Comparison of ENCODE assay signal across 15 cellular contexts in the genomic region with DNA sequence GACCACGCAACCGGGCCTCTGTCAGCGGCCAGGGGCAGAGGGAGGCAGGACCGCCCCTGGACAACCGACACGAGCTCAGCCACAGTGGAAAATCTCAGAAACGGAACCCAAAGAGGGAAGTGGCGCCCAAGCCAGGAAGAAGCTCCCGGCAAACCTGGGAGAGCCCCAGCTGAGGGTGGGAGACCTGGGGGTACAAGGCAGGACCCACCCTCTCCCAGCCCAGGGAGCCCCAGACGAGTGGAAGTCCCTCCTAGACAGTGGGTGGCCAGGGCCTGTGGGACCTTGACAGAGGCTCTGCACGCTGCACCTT. TPM values are rescaled to one million over a fixed set of nuclear protein-coding genes. Genes with fewer than 3 reads are reported as not detected.
DNase-seq lines count a peak whose midpoint lies in the region; ATAC-seq, FAIRE-seq and TF ChIP-seq lines count a peak whose summit lies in the region.
"Had no signal": no experiment of that assay in that cellular context is flagged by ENCODE, and none has a peak within 500 bp of the region (broad histone marks: within the 10 kb centered on the region; RNA-seq: fewer than 3 reads in every experiment).

No MANE protein-coding gene starts in this region.

- H3K27ac ChIP-seq in kidney (ENCODE audit: low read depth in 2 of 2, low read length in 2 of 2) (peak overlapping the region; percentile 48 to 80), skin epidermis (peak overlapping the region in 17 of 21 experiments; percentile 11 to 97 (median 82))
- H3K27ac ChIP-seq: foreskin keratinocyte, KMS-11 had no signal

- peak overlapping the region; percentile 32 for H3K4me3 Mint-ChIP-seq in activated B cell treated with CpG ODN at 0.5 μM for 24 hours
- H3K4me3 Mint-ChIP-seq: HFFc6 had no signal

- POLR2A ChIA-PET in activated B cell treated with CpG ODN at 0.5 μM for 24 hours (lab: Charles Lee): no interaction called here

- H3K9ac ChIP-seq in kidney (ENCODE audit: low read length in 2 of 2): peak overlapping the region in 1 of 2 donors; percentile 97
- H3K9ac ChIP-seq: KMS-11 had no signal

- H3K36me3 ChIP-seq in kidney (ENCODE audit: control insufficient read depth in 1 of 2, insufficient read depth in 2 of 2, low read length in 2 of 2): no peaks in the 10 kb centered on the region

- H3K36me3 Mint-ChIP-seq in activated B cell treated with CpG ODN at 0.5 μM for 24 hours (ENCODE audit: low read depth): peaks cover 2% of the 10 kb centered on the region

- DNase-seq in activated B cell treated with CpG ODN at 0.5 μM for 24 hours: no peak
- DNase-seq in kidney: no peak
- DNase-seq: activated CD4-positive, CD25-positive, alpha-beta regulatory T cell treated with anti-CD3 and anti-CD28 coated beads, Interleukin-2, amount 50 U/mL, for 72 hours; activated naive CD4-positive, alpha-beta T cell treated with Interleukin-2 at 50 U/mL for 16 hours; foreskin keratinocyte; HFFc6; mesenchymal stem cell had no signal

- peak overlapping the region; percentile 35 for H3K27ac Mint-ChIP-seq in activated B cell treated with CpG ODN at 0.5 μM for 24 hours
- H3K27ac Mint-ChIP-seq: HFFc6 had no signal

- TF ChIP-seq CTCF in activated B cell treated with CpG ODN at 0.5 μM for 24 hours (IDR thresholded peaks at IDR 0.05) (no peak), kidney (IDR thresholded peaks at IDR 0.05; ENCODE audit: borderline replicate concordance, extremely low read depth, insufficient read depth) (no peak)

- no peaks in the 10 kb centered on the region for H3K9me3 ChIP-seq in kidney (ENCODE audit: control insufficient read depth in 1 of 2, low read length in 2 of 2)

- H3K4me1 ChIP-seq in kidney (ENCODE audit: control insufficient read depth in 1 of 2, insufficient read depth in 1 of 2, low read depth in 1 of 2, low read length in 2 of 2): peaks cover 34 to 54% of the 10 kb centered on the region in 2 donors
- H3K4me1 ChIP-seq: foreskin keratinocyte had no signal

- no peak for ATAC-seq in activated B cell treated with CpG ODN at 0.5 μM for 24 hours (ENCODE audit: low read depth)
- no peak for ATAC-seq in HG02938 (IDR thresholded peaks at IDR 0.05; ENCODE audit: unreplicated experiment)
- ATAC-seq in HG03520 (IDR thresholded peaks at IDR 0.05; ENCODE audit: unreplicated experiment): no peak
- ATAC-seq in GM19324 (IDR thresholded peaks at IDR 0.05; ENCODE audit: low FRiP score, unreplicated experiment): no peak
- no peak for ATAC-seq in HG03139 (IDR thresholded peaks at IDR 0.05; ENCODE audit: unreplicated experiment)
- ATAC-seq: foreskin keratinocyte had no signal

- no peak for FAIRE-seq in kidney (lab: Jason Lieb, UNC)
- FAIRE-seq: GM12892 had no signal

- H3K4me3 ChIP-seq in GM08714 (ENCODE audit: low read length) (peak overlapping the region; percentile 8; the same call in 1 of the 2 replicates), kidney (ENCODE audit: low read length in 2 of 2) (peak overlapping the region; percentile 53 to 86), skin epidermis (peak overlapping the region in 3 of 7 experiments; percentile 7 to 8 (median 7))

- H3K27me3 Mint-ChIP-seq in activated B cell treated with CpG ODN at 0.5 μM for 24 hours: peaks cover 2% of the 10 kb centered on the region

- no peaks in the 10 kb centered on the region for H3K9me3 Mint-ChIP-seq in activated B cell treated with CpG ODN at 0.5 μM for 24 hours
- H3K9me3 Mint-ChIP-seq: HFFc6 had no signal

- CTCF ChIA-PET in activated B cell treated with CpG ODN at 0.5 μM for 24 hours (lab: Charles Lee): no interaction called here

- intact Hi-C loops in activated B cell treated with CpG ODN at 0.5 μM for 24 hours (cut with micrococcal nuclease): no loop called here
- intact Hi-C loops in kidney (cut with DNase I): no loop called here

- H3K4me1 Mint-ChIP-seq in activated B cell treated with CpG ODN at 0.5 μM for 24 hours: peaks cover 61% of the 10 kb centered on the region

RNA-seq across cellular contexts. Expression of a gene that starts 3.0 kb away (rescaled TPM):
- total RNA-seq in activated B cell treated with CpG ODN at 0.5 μM for 24 hours (21.8 and 23.3 TPM in 2 replicates), kidney (92.9 TPM)
- 28.2 TPM for polyA plus RNA-seq in kidney (ENCODE audit: insufficient read depth, low read depth, low replicate concordance)
